ENCODE assay signal across 8 cellular contexts in the genomic region with DNA sequence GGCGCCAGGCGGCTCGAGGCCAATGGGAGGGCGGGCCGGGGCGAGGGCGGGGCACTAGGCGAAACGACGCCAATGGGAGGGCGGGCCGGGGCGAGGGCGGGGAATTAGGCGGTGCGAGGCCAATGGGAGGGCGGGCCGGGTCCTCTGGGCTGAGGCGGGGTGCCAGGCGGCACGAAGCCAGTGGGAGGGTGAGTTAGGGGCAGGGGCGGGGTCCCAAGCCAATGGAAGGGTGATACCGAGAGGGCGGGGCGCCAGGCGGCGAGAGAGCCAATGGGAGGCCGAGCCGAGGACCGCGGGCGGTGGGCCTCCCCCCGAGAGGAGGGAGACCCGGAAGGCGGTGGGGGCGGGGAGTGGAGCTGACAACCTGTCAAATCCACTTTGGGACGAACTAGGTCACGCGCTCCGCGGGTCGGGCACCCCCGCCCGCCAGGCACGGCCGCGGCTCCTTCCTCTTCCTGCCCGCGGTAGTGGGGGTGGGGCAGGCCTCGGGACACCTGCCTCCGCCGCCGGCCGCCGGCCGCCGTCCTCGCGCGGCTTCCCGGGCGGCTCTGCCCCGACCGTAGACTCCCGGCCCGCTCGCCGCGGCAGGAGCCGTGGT. TPM values are rescaled to one million over a fixed set of nuclear protein-coding genes. Genes with fewer than 3 reads are reported as not detected.
DNase-seq lines count a peak whose midpoint lies in the region; ATAC-seq and TF ChIP-seq lines count a peak whose summit lies in the region.

No MANE protein-coding gene starts in this region.

- H3K4me1 Mint-ChIP-seq in activated T-cell treated with anti-CD3 and anti-CD28 coated beads, Interleukin-2, amount 50 U/mL, for 72 hours (ENCODE audit: low read depth), result peaks cover 12% of the 10 kb centered on the region

- H3K4me1 ChIP-seq in esophagus squamous epithelium, result peaks cover 3 to 22% (median 11%) of the 10 kb centered on the region in 3 donors

- peak in 3 of 4 donors; percentile 60 to 97 (median 93) for TF ChIP-seq POLR2A in esophagus squamous epithelium (IDR thresholded peaks at IDR 0.05)

- peak; percentile 90 for ATAC-seq in GM21737 (IDR thresholded peaks at IDR 0.05; ENCODE audit: unreplicated experiment)
- peak; percentile 91 to 93 for ATAC-seq in activated T-cell treated with anti-CD3 and anti-CD28 coated beads, Interleukin-2, amount 50 U/mL, for 72 hours (replicated peaks in 1 of 2)

- peak overlapping the region; percentile 80 to 99 (median 96) for H3K4me3 ChIP-seq in esophagus squamous epithelium

- H3K27me3 ChIP-seq in esophagus squamous epithelium, result no peaks in the 10 kb centered on the region

- no peak overlapping the region for H3K27ac Mint-ChIP-seq in activated T-cell treated with anti-CD3 and anti-CD28 coated beads, Interleukin-2, amount 50 U/mL, for 72 hours

- H3K36me3 Mint-ChIP-seq in activated T-cell treated with anti-CD3 and anti-CD28 coated beads, Interleukin-2, amount 50 U/mL, for 72 hours (ENCODE audit: insufficient read depth in 2 of 2), result no peaks in the 10 kb centered on the region

- H3K36me3 ChIP-seq in esophagus squamous epithelium, result no peaks in the 10 kb centered on the region

- DNase-seq in DMS79 (lab: John Stamatoyannopoulos, UW), result peak; percentile 98
- peak; percentile 98 for DNase-seq in KG1 (lab: John Stamatoyannopoulos, UW)
- DNase-seq in activated T-cell treated with anti-CD3 and anti-CD28 coated beads, Interleukin-2, amount 50 U/mL, for 72 hours, result peak; percentile 100
- peak; percentile 99 for DNase-seq in esophagus squamous epithelium (lab: John Stamatoyannopoulos, UW)
- peak; percentile 100 for DNase-seq in myocyte (ENCODE audit: low read depth)
- DNase-seq in stimulated activated CD8-positive, alpha-beta memory T cell treated with anti-CD3 and anti-CD28 coated beads, Interleukin-7, amount 100 ng/mL, for 4 hours (ENCODE audit: low read depth in 2 of 2), result peak; percentile 100

- H3K9me3 ChIP-seq in esophagus squamous epithelium, result no peaks in the 10 kb centered on the region

- H3K9me3 Mint-ChIP-seq in activated T-cell treated with anti-CD3 and anti-CD28 coated beads, Interleukin-2, amount 50 U/mL, for 72 hours, result no peaks in the 10 kb centered on the region

- peak in 3 of 6 experiments; percentile 6 to 19 (median 7) for TF ChIP-seq CTCF in esophagus squamous epithelium (IDR thresholded peaks at IDR 0.05)

- intact Hi-C loops in esophagus squamous epithelium (cut with DNase I), result no loop called here

- 0% methylated on average over 11 to 12 of the region's 70 CpGs for WGBS in esophagus squamous epithelium, 2 donors

- peak overlapping the region; percentile 97 to 100 (median 100) for H3K27ac ChIP-seq in esophagus squamous epithelium

- no peaks in the 10 kb centered on the region for H3K27me3 Mint-ChIP-seq in activated T-cell treated with anti-CD3 and anti-CD28 coated beads, Interleukin-2, amount 50 U/mL, for 72 hours (ENCODE audit: low read depth)

- peak overlapping the region; percentile 90 to 95 for H3K4me3 Mint-ChIP-seq in activated T-cell treated with anti-CD3 and anti-CD28 coated beads, Interleukin-2, amount 50 U/mL, for 72 hours

TF ChIP-seq in PFSK-1, 5 proteins besides CTCF, POLR2A, EP300 and RAD21:
- TF ChIP-seq POLR2AphosphoS5 (IDR thresholded peaks at IDR 0.05; ENCODE audit: low read depth, low read length) (peak; percentile 8; the same call in 1 of the 2 replicates), TAF1 (IDR thresholded peaks at IDR 0.05; ENCODE audit: borderline replicate concordance, insufficient read depth, low read length) (no peak)

RNA-seq across cellular contexts. Expression of gene KMT2C, which starts 28.0 kb away (rescaled TPM):
- 10.6 TPM for polyA plus RNA-seq in PFSK-1 (2012; ENCODE audit: insufficient read length, low read depth)
- 10 to 100 TPM; 55.6 to 60.2 TPM for total RNA-seq in activated T-cell treated with anti-CD3 and anti-CD28 coated beads, Interleukin-2, amount 50 U/mL, for 72 hours
- total RNA-seq in esophagus squamous epithelium, result 10 to 100 TPM; 25.1 to 64.7 (median 43.4) TPM
- total RNA-seq in myocyte, result 38.0 and 42.8 TPM in 2 replicates
- 12.8 TPM for polyA plus RNA-seq in myocyte (2012)

Comparison
In these comparisons a context has a peak if more than half of its experiments do, and no peak if none do; other contexts are left out.
1. Peak in every context shown above with its lines: DNase-seq, ATAC-seq, H3K4me3 ChIP-seq and H3K27ac ChIP-seq.